17 cellular contexts compared by ENCODE assay signal in the genomic region with DNA sequence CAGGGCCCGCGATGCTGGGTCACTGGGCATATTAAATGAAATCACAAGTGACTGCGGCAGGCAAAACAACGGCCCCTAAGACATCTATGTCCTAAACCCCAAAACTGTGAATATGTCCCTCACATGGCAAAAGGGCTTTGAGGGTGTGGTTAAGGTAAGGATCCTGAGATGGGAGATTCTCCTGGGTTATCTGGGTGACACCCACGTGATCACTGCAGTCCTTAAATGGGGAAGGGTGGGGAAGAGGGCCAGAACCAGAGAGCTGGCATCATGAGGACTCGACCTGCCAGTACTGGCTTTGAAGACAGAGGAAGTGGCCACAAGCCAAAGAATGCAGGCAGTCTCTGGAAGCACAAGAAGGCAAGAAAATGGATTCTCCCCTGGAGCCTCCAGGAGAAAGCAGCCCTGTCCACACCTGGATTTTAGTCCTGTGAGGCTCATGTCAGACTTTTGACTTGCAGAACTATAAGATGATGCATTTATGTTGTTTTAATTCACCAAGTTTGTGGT. TPM values are rescaled to one million over a fixed set of nuclear protein-coding genes. Genes with fewer than 3 reads are reported as not detected.
DNase-seq lines count a peak whose midpoint lies in the region; ATAC-seq, FAIRE-seq and TF ChIP-seq lines count a peak whose summit lies in the region.
"Had no signal": no experiment of that assay in that cellular context is flagged by ENCODE, and none has a peak within 500 bp of the region (broad histone marks: within the 10 kb centered on the region; RNA-seq: fewer than 3 reads in every experiment).

No MANE protein-coding gene starts in this region.

- no peak for FAIRE-seq in K562 (lab: Jason Lieb, UNC)
- FAIRE-seq: endometrium had no signal

- H4K20me1 ChIP-seq in K562 (replicated peaks; ENCODE audit: control insufficient read depth, insufficient read depth, low read length): no peaks in the 10 kb centered on the region
- no peaks in the 10 kb centered on the region for H4K20me1 ChIP-seq in GM23248 (ENCODE audit: insufficient read depth)

- H3K27ac Mint-ChIP-seq in activated CD4-positive, alpha-beta T cell treated with anti-CD3 and anti-CD28 coated beads, Interleukin-2, amount 10 ng/mL, durations not matched to agents 7 days and 5 days: peak overlapping the region; percentile 95
- H3K27ac Mint-ChIP-seq in progenitor cell of endocrine pancreas: peak overlapping the region; percentile 73
- H3K27ac Mint-ChIP-seq: GM23338 had no signal

- H3K36me3 ChIP-seq in MG63 (peaks cover 16% of the 10 kb centered on the region), K562 (ENCODE audit: control insufficient read depth, insufficient read depth, low read length) (peaks cover 18% of the 10 kb centered on the region; the same call in 2 of the 3 replicates), GM23248 (ENCODE audit: low read depth) (no peaks in the 10 kb centered on the region)
- H3K36me3 ChIP-seq: gastrocnemius medialis had no signal

- no peaks in the 10 kb centered on the region for H3K9me1 ChIP-seq in K562 (ENCODE audit: control insufficient read depth, insufficient read depth, low read length)

- H3K27ac ChIP-seq in K562 (ENCODE audit: extremely low read depth, low read depth, low read length) (no peak overlapping the region), GM23248 (no peak overlapping the region)
- H3K27ac ChIP-seq: gastrocnemius medialis had no signal

- H3K4me1 ChIP-seq in K562 (replicated peaks in 1 of 2; ENCODE audit: control insufficient read depth in 2 of 2, insufficient read depth in 2 of 2, low read length in 2 of 2): peaks cover 54 to 60% of the 10 kb centered on the region in 2 experiments
- H3K4me1 ChIP-seq in GM23248 (ENCODE audit: insufficient read depth): peaks cover 30% of the 10 kb centered on the region

- H2AFZ ChIP-seq in K562 (ENCODE audit: low read depth, low read length): no peak overlapping the region
- H2AFZ ChIP-seq in GM23248: no peak overlapping the region
- H2AFZ ChIP-seq: GM23338 had no signal

- no peak overlapping the region for H3K4me3 ChIP-seq in MG63
- H3K4me3 ChIP-seq in K562: no peak overlapping the region
- H3K4me3 ChIP-seq in GM23248: no peak overlapping the region
- H3K4me3 ChIP-seq: gastrocnemius medialis, GM23338 had no signal

- WGBS in K562 (ENCODE audit: insufficient coverage, low coverage, missing lambda C conversion rate): 77% methylated on average over 6 of the region's 6 CpGs
- WGBS in GM23248 (ENCODE audit: low coverage in 1 of 2, low lambda C conversion rate in 2 of 2, missing lambda C conversion rate in 2 of 2), 2 experiments: 90 to 91% methylated on average over 6 of the region's 6 CpGs

- no peak for DNase-seq in activated CD4-positive, alpha-beta T cell treated with anti-CD3 and anti-CD28 coated beads, Interleukin-2, amount 10 ng/mL, durations not matched to agents 7 days and 5 days
- no peak for DNase-seq in activated CD4-positive, alpha-beta T cell treated with anti-CD3 and anti-CD28 coated beads, Interleukin-2, amount 50 U/mL, for 4 hours
- DNase-seq in MG63: peak; percentile 57
- DNase-seq in K562 (ENCODE audit: extremely low read depth in 1 of 4, low spot score in 3 of 4): no peak
- DNase-seq in progenitor cell of endocrine pancreas (ENCODE audit: low spot score, unreplicated experiment): no peak
- no peak for DNase-seq in SHP77 treated with DMSO at 0.1 percent for 48 hours (lab: John Stamatoyannopoulos, UW)
- DNase-seq in GM23248: no peak
- DNase-seq: central memory CD4-positive, alpha-beta T cell; gastrocnemius medialis; NCI-H187; NCI-H69; stimulated activated naive CD4-positive, alpha-beta T cell treated with Interleukin-2 at 50 U/mL for 16 hours had no signal

- H3K4me2 ChIP-seq in K562 (ENCODE audit: insufficient read depth, low read length): no peak overlapping the region
- H3K4me2 ChIP-seq in GM23248 (ENCODE audit: unreplicated experiment): no peak overlapping the region

- H3K4me3 Mint-ChIP-seq in activated CD4-positive, alpha-beta T cell treated with anti-CD3 and anti-CD28 coated beads, Interleukin-2, amount 10 ng/mL, durations not matched to agents 7 days and 5 days: peak overlapping the region; percentile 49
- no peak overlapping the region for H3K4me3 Mint-ChIP-seq in progenitor cell of endocrine pancreas (ENCODE audit: low read depth)
- H3K4me3 Mint-ChIP-seq: GM23338 had no signal

- no TSS peak for BruUV-seq in K562 (replicated peaks; lab: Mats Ljungman, UMichigan)

- no peaks in the 10 kb centered on the region for H3K27me3 ChIP-seq in MG63
- H3K27me3 ChIP-seq in K562 (ENCODE audit: control insufficient read depth in 2 of 2, insufficient read depth in 2 of 2, low read length in 2 of 2): no peaks in the 10 kb centered on the region
- H3K27me3 ChIP-seq in GM23248 (replicated peaks; ENCODE audit: insufficient read depth): no peaks in the 10 kb centered on the region
- H3K27me3 ChIP-seq: gastrocnemius medialis had no signal

- no peak for TF ChIP-seq POLR2A in K562 (conservative IDR thresholded peaks at IDR 0.05)

- no peak for TF ChIP-seq RAD21 in K562 (CRISPR knock-in tag; conservative IDR thresholded peaks at IDR 0.05 in 1 of 2, IDR thresholded peaks at IDR 0.05 in 1 of 2)

- H3K9ac ChIP-seq in K562 (ENCODE audit: insufficient read depth in 1 of 2, low read depth in 2 of 2, low read length in 2 of 2) (peak overlapping the region in 1 of 2 experiments; percentile 68; a peak in 1 of 4 replicates), GM23248 (no peak overlapping the region)

- no peaks in the 10 kb centered on the region for H3K27me3 Mint-ChIP-seq in activated CD4-positive, alpha-beta T cell treated with anti-CD3 and anti-CD28 coated beads, Interleukin-2, amount 10 ng/mL, durations not matched to agents 7 days and 5 days
- H3K27me3 Mint-ChIP-seq in progenitor cell of endocrine pancreas: no peaks in the 10 kb centered on the region

- H3K9me3 ChIP-seq in MG63 (no peaks in the 10 kb centered on the region), K562 (replicated peaks; ENCODE audit: control insufficient read depth, insufficient read depth, low read depth, low read length) (peaks cover 3% of the 10 kb centered on the region), GM23248 (ENCODE audit: low read depth) (no peaks in the 10 kb centered on the region)
- H3K9me3 ChIP-seq: gastrocnemius medialis had no signal

- TF ChIP-seq EP300 in K562 (IDR thresholded peaks at IDR 0.05; ENCODE audit: low read length): no peak

- H3K79me2 ChIP-seq in K562 (ENCODE audit: control insufficient read depth, insufficient read depth, low read length): peaks cover 80% of the 10 kb centered on the region
- peaks cover 92% of the 10 kb centered on the region for H3K79me2 ChIP-seq in GM23248 (ENCODE audit: insufficient read depth)

- H3K4me1 Mint-ChIP-seq in activated CD4-positive, alpha-beta T cell treated with anti-CD3 and anti-CD28 coated beads, Interleukin-2, amount 10 ng/mL, durations not matched to agents 7 days and 5 days: peaks cover 95% of the 10 kb centered on the region
- H3K4me1 Mint-ChIP-seq in progenitor cell of endocrine pancreas (ENCODE audit: low read depth): peaks cover 12% of the 10 kb centered on the region

- H3K9me3 Mint-ChIP-seq in activated CD4-positive, alpha-beta T cell treated with anti-CD3 and anti-CD28 coated beads, Interleukin-2, amount 10 ng/mL, durations not matched to agents 7 days and 5 days: peaks cover 5% of the 10 kb centered on the region
- no peaks in the 10 kb centered on the region for H3K9me3 Mint-ChIP-seq in progenitor cell of endocrine pancreas (ENCODE audit: low read depth)

- in situ Hi-C loops in K562 (cut with MboI): no loop called here
- in situ Hi-C loops in GM23248 (cut with MboI): no loop called here

- POLR2A ChIA-PET in activated CD4-positive, alpha-beta T cell treated with anti-CD3 and anti-CD28 coated beads, Interleukin-2, amount 10 ng/mL, durations not matched to agents 7 days and 5 days (lab: Charles Lee): no interaction called here
- POLR2A ChIA-PET in K562 (lab: Yijun Ruan, JAX): interaction anchor here (0.6 to 0.7 kb wide), 3 partner anchors 10 to 545 kb away, joined by 3 to 5 read pairs (median 3); no protein-coding TSS in a partner anchor

- ATAC-seq in K562 (no peak), GM19395 (IDR thresholded peaks at IDR 0.05; ENCODE audit: unreplicated experiment) (no peak)
- ATAC-seq: activated naive CD4-positive, alpha-beta T cell treated with anti-CD3 and anti-CD28 coated beads, Interleukin-2, amount 50 U/mL, for 72 hours; gastrocnemius medialis; Right ventricle myocardium inferior had no signal

- TF ChIP-seq CTCF in K562 (IDR thresholded peaks at IDR 0.05 in 2 of 3, conservative IDR thresholded peaks at IDR 0.05 in 1 of 3; ENCODE audit: insufficient read depth in 2 of 3, low read depth in 1 of 3, low read length in 3 of 3) (no peak), progenitor cell of endocrine pancreas (IDR thresholded peaks at IDR 0.05; ENCODE audit: unreplicated experiment) (no peak)

- H3F3A ChIP-seq in GM23248 (ENCODE audit: insufficient read depth): peaks cover 30% of the 10 kb centered on the region

- intact Hi-C loops in K562 (cut with micrococcal nuclease): no loop called here

- H3K9me2 ChIP-seq in GM23248 (ENCODE audit: insufficient read depth): no peaks in the 10 kb centered on the region

- peaks cover 85% of the 10 kb centered on the region for H3K36me3 Mint-ChIP-seq in activated CD4-positive, alpha-beta T cell treated with anti-CD3 and anti-CD28 coated beads, Interleukin-2, amount 10 ng/mL, durations not matched to agents 7 days and 5 days (ENCODE audit: low read depth)
- H3K36me3 Mint-ChIP-seq in progenitor cell of endocrine pancreas (ENCODE audit: insufficient read depth): no peaks in the 10 kb centered on the region

- CTCF ChIA-PET in activated CD4-positive, alpha-beta T cell treated with anti-CD3 and anti-CD28 coated beads, Interleukin-2, amount 10 ng/mL, durations not matched to agents 7 days and 5 days (lab: Charles Lee): interaction anchor here (1.4 to 3.0 kb wide), 4 partner anchors 11 to 93 kb away, joined by 3 to 13 read pairs (median 6); no protein-coding TSS in a partner anchor
- CTCF ChIA-PET in K562 (lab: Yijun Ruan, JAX; ENCODE audit: low intra/inter-chr PET ratio): no interaction called here

RNA-seq across cellular contexts. Expression of gene COTL1, which starts 12.5 kb away (rescaled TPM):
- total RNA-seq in activated CD4-positive, alpha-beta T cell treated with anti-CD3 and anti-CD28 coated beads, Interleukin-2, amount 10 ng/mL, durations not matched to agents 7 days and 5 days: 100 to 1,000 TPM; 780 to 845 TPM
- 172 and 175 TPM in 2 replicates for total RNA-seq in MG63 (2014; rRNA removed; shearing (Covaris generic); ENCODE audit: low replicate concordance)
- total RNA-seq in K562 (2011; cell fraction: chromatin; rRNA removed; ENCODE audit: low replicate concordance): 27.5 and 42.5 TPM in 2 replicates
- 32.2 and 34.5 TPM in 2 replicates for total RNA-seq in K562 (2011; cell fraction: nucleolus; rRNA removed)
- total RNA-seq in K562 (2011; cell fraction: nucleoplasm; rRNA removed): 35.0 and 39.8 TPM in 2 replicates
- total RNA-seq in K562 (2014; rRNA removed) (117 and 145 TPM in 2 replicates), K562 (2014; rRNA removed; fragmentation: Illumina TruSeq; extraction: Trizol) (49.5 and 60.5 TPM in 2 replicates), K562 (2015; rRNA removed; fragmentation: Illumina TruSeq; extraction: Trizol) (71.8 and 72.5 TPM in 2 replicates), K562 (2021) (185 and 186 TPM in 2 replicates), progenitor cell of endocrine pancreas (37.6 and 40.6 TPM in 2 replicates)
- polyA plus RNA-seq in K562 (2011; rRNA removed) (33.9 and 39.4 TPM in 2 replicates), K562 (2014; fragmentation: Illumina TruSeq; extraction: Trizol) (161 TPM in 2 replicates), K562 (2014; fragmentation: Nextera tagmentation; extraction: Ambion mirVana) (10 to 100 TPM; 27.7 to 33.4 TPM), K562 (2014; rRNA removed) (91.2 and 100 TPM in 2 replicates), GM23248 (2016; fragmentation: Nextera tagmentation; extraction: Ambion mirVana) (370 and 399 TPM in 2 replicates)
- 54.4 and 79.1 TPM in 2 replicates for polyA plus RNA-seq in K562 (2011; cell fraction: cytosol; rRNA removed)
- 33.5 and 46.0 TPM in 2 replicates for polyA plus RNA-seq in K562 (2011; cell fraction: nucleus; rRNA removed)
- 111 and 131 TPM in 2 replicates for polyA plus RNA-seq in K562 (2012)
- polyA minus RNA-seq in K562 (2011; rRNA and poly(A)+ RNA removed): 21.2 and 25.2 TPM in 2 replicates
- 32.1 and 32.6 TPM in 2 replicates for polyA minus RNA-seq in K562 (2011; cell fraction: cytosol; rRNA and poly(A)+ RNA removed)
- polyA minus RNA-seq in K562 (2011; cell fraction: nucleus; rRNA and poly(A)+ RNA removed): 15.1 and 19.7 TPM in 2 replicates
- 144 and 145 TPM in 2 replicates for total RNA-seq in GM23248 (2014; rRNA removed; shearing (Covaris generic))

RNA-seq across cellular contexts. Expression of gene KLHL36, which starts 42.9 kb away (rescaled TPM):
- 10 to 100 TPM; 37.5 to 46.2 TPM for total RNA-seq in activated CD4-positive, alpha-beta T cell treated with anti-CD3 and anti-CD28 coated beads, Interleukin-2, amount 10 ng/mL, durations not matched to agents 7 days and 5 days
- 18.4 and 20.5 TPM in 2 replicates for total RNA-seq in MG63 (2014; rRNA removed; shearing (Covaris generic); ENCODE audit: low replicate concordance)
- total RNA-seq in K562 (2011; cell fraction: chromatin; rRNA removed; ENCODE audit: low replicate concordance): 52.2 and 130 TPM in 2 replicates
- 84.1 and 104 TPM in 2 replicates for total RNA-seq in K562 (2011; cell fraction: nucleolus; rRNA removed)
- total RNA-seq in K562 (2011; cell fraction: nucleoplasm; rRNA removed): 79.9 and 86.4 TPM in 2 replicates
- total RNA-seq in K562 (2014; rRNA removed) (30.6 and 40.4 TPM in 2 replicates), K562 (2014; rRNA removed; fragmentation: Illumina TruSeq; extraction: Trizol) (15.5 and 16.6 TPM in 2 replicates), K562 (2015; rRNA removed; fragmentation: Illumina TruSeq; extraction: Trizol) (18.5 and 21.1 TPM in 2 replicates), K562 (2021) (48.6 and 51.2 TPM in 2 replicates), progenitor cell of endocrine pancreas (43.2 and 46.7 TPM in 2 replicates)
- polyA plus RNA-seq in K562 (2011; rRNA removed) (25.6 and 34.8 TPM in 2 replicates), K562 (2014; fragmentation: Illumina TruSeq; extraction: Trizol) (16.5 and 20.7 TPM in 2 replicates), K562 (2014; fragmentation: Nextera tagmentation; extraction: Ambion mirVana) (1 to 10 TPM; 2.1 to 2.5 TPM), K562 (2014; rRNA removed) (25.4 and 30.1 TPM in 2 replicates), GM23248 (2016; fragmentation: Nextera tagmentation; extraction: Ambion mirVana) (18.1 and 20.5 TPM in 2 replicates)
- polyA plus RNA-seq in K562 (2011; cell fraction: cytosol; rRNA removed): 33.1 and 49.1 TPM in 2 replicates
- 59.7 and 85.8 TPM in 2 replicates for polyA plus RNA-seq in K562 (2011; cell fraction: nucleus; rRNA removed)
- 22.4 and 33.6 TPM in 2 replicates for polyA plus RNA-seq in K562 (2012)
- polyA minus RNA-seq in K562 (2011; rRNA and poly(A)+ RNA removed): 31.9 and 39.3 TPM in 2 replicates
- polyA minus RNA-seq in K562 (2011; cell fraction: cytosol; rRNA and poly(A)+ RNA removed): 43.7 and 62.8 TPM in 2 replicates
- 33.7 and 40.1 TPM in 2 replicates for polyA minus RNA-seq in K562 (2011; cell fraction: nucleus; rRNA and poly(A)+ RNA removed)
- total RNA-seq in GM23248 (2014; rRNA removed; shearing (Covaris generic)): 68.0 and 83.9 TPM in 2 replicates
